In the genomic region with DNA sequence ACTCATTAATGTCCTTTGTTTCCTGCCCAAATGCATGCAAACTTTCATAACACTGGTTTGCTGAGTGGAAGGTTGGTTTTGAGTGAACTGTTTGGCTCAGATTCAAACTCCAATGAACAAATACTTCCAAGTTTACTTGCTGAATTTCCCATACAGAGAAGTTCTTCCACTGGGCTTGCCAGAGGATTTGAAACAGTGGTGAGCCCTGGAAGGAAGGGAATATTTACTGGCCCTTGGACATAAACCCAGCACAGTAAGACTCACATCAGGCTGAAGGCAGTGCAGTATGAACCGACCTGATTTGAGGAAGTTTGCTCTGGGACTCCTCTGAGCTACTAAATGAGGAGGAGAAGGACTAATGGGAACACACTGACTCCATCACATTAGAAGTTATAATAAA, we compare ENCODE assay signal across 8 cellular contexts. TPM values are rescaled to one million over a fixed set of nuclear protein-coding genes. Genes with fewer than 3 reads are reported as not detected.
DNase-seq lines count a peak whose midpoint lies in the region; ATAC-seq and TF ChIP-seq lines count a peak whose summit lies in the region.

No MANE protein-coding gene starts in this region.

- no peaks in the 10 kb centered on the region for H3K79me2 ChIP-seq in neural progenitor cell (ENCODE audit: low read depth)

- no peak overlapping the region for H3K4me2 ChIP-seq in neural progenitor cell

- H3K9me3 Mint-ChIP-seq in neural progenitor cell = no peaks in the 10 kb centered on the region

- H3K36me3 Mint-ChIP-seq in neural progenitor cell = no peaks in the 10 kb centered on the region

- peaks cover 47% of the 10 kb centered on the region for H3K4me1 Mint-ChIP-seq in neural progenitor cell

- H3K27ac ChIP-seq in subcutaneous abdominal adipose tissue (ENCODE audit: low read depth, low read length) (peak overlapping the region; percentile 100), neural progenitor cell (no peak overlapping the region)

- no peak overlapping the region for H3K27ac Mint-ChIP-seq in neural progenitor cell

- no peak for ATAC-seq in HG03442 (IDR thresholded peaks at IDR 0.05; ENCODE audit: unreplicated experiment)

- peak; percentile 54 for DNase-seq in LHCN-M2 (ENCODE audit: low read depth)
- peak; percentile 89 for DNase-seq in dermis blood vessel endothelial cell
- peak; percentile 84 to 88 for DNase-seq in lung microvascular endothelial cell (ENCODE audit: low read depth in 2 of 2)
- DNase-seq in UCSD-AML1 (lab: John Stamatoyannopoulos, UW; ENCODE audit: unreplicated experiment) = no peak
- DNase-seq in neural progenitor cell (ENCODE audit: low spot score) = no peak
- DNase-seq in effector CD8-positive, alpha-beta T cell (lab: John Stamatoyannopoulos, UW) = no peak

- no peak overlapping the region for H2AFZ ChIP-seq in neural progenitor cell (replicated peaks)

- H3K4me1 ChIP-seq in subcutaneous abdominal adipose tissue (ENCODE audit: control insufficient read depth in 5 of 5, insufficient read depth in 5 of 5, low read length in 5 of 5) (peaks cover 54 to 94% (median 92%) of the 10 kb centered on the region in 5 donors), neural progenitor cell (peaks cover 34% of the 10 kb centered on the region)

- H3K9ac ChIP-seq in subcutaneous abdominal adipose tissue (ENCODE audit: low read length in 5 of 5) (peak overlapping the region; percentile 51 to 98 (median 81)), neural progenitor cell (no peak overlapping the region)

- peak overlapping the region in 2 of 5 donors; percentile 38 to 40 for H3K4me3 ChIP-seq in subcutaneous abdominal adipose tissue (ENCODE audit: low read depth in 1 of 5, low read length in 5 of 5)
- no peak overlapping the region for H3K4me3 ChIP-seq in neural progenitor cell

- H4K20me1 ChIP-seq in neural progenitor cell (ENCODE audit: low read depth) = no peaks in the 10 kb centered on the region

- H3K9me3 ChIP-seq in subcutaneous abdominal adipose tissue (ENCODE audit: control insufficient read depth in 5 of 5, low read length in 5 of 5) = no peaks in the 10 kb centered on the region
- no peaks in the 10 kb centered on the region for H3K9me3 ChIP-seq in neural progenitor cell (ENCODE audit: low read depth)

- H3K27me3 ChIP-seq in subcutaneous abdominal adipose tissue (ENCODE audit: control insufficient read depth in 5 of 5, insufficient read depth in 4 of 5, low read length in 5 of 5) = no peaks in the 10 kb centered on the region
- peaks cover 10% of the 10 kb centered on the region for H3K27me3 ChIP-seq in neural progenitor cell

- peaks cover 4% of the 10 kb centered on the region for H3K27me3 Mint-ChIP-seq in neural progenitor cell (ENCODE audit: insufficient read depth, low read depth)

- TF ChIP-seq CTCF in neural progenitor cell (IDR thresholded peaks at IDR 0.05) = no peak

- peaks cover 0 to 2% (median 0%) of the 10 kb centered on the region in 5 donors for H3K36me3 ChIP-seq in subcutaneous abdominal adipose tissue (ENCODE audit: control insufficient read depth in 5 of 5, insufficient read depth in 5 of 5, low read length in 5 of 5)
- no peaks in the 10 kb centered on the region for H3K36me3 ChIP-seq in neural progenitor cell

- H3K4me3 Mint-ChIP-seq in neural progenitor cell = no peak overlapping the region

- peaks cover 33% of the 10 kb centered on the region for H3F3A ChIP-seq in neural progenitor cell (ENCODE audit: low read depth)

RNA-seq across cellular contexts. Expression of a gene that starts 3.8 kb away (rescaled TPM):
- total RNA-seq in LHCN-M2 (2014; rRNA removed) (18.5 and 21.8 TPM in 2 replicates), dermis blood vessel endothelial cell (16.5 and 17.3 TPM in 2 replicates), lung microvascular endothelial cell (6.7 and 8.7 TPM in 2 replicates), neural progenitor cell (ENCODE audit: low replicate concordance) (0.59 and 0.60 TPM in 2 replicates)
- polyA plus RNA-seq in LHCN-M2 (2012) = 18.7 TPM

Comparison
In these comparisons a context has a peak if more than half of its experiments do, and no peak if none do; other contexts are left out.
1. DNase-seq: peak in LHCN-M2 (single experiment), dermis blood vessel endothelial cell (single experiment) and lung microvascular endothelial cell (2 of 2); none in UCSD-AML1 (single experiment), neural progenitor cell (single experiment) and effector CD8-positive, alpha-beta T cell (single experiment).